In genomic region chr4:79198886-79199591, GRCh38 we compare ENCODE assay signal across 16 cellular contexts.
DNase-seq lines count a peak whose midpoint lies in the region; ATAC-seq, FAIRE-seq and TF ChIP-seq lines count a peak whose summit lies in the region.
"Had no signal": no experiment of that assay in that cellular context is flagged by ENCODE, and none has a peak within 500 bp of the region (broad histone marks: within the 10 kb centered on the region; RNA-seq: fewer than 3 reads in every experiment).

No MANE protein-coding gene starts in this region.

- H3K4me3 Mint-ChIP-seq in astrocyte (ENCODE audit: unreplicated experiment): no peak overlapping the region
- no peak overlapping the region for H3K4me3 Mint-ChIP-seq in stimulated activated naive B cell treated with anti-CD40 and anti-IgM and Interleukin-4, amounts not matched to agents 10 μg/mL and 1 μg/mL and 100 μg/mL, for 72 hours
- H3K4me3 Mint-ChIP-seq: CD4-positive, alpha-beta T cell had no signal

- FAIRE-seq in astrocyte (lab: Jason Lieb, UNC): no peak

- no peak overlapping the region for H3K4me2 ChIP-seq in astrocyte (ENCODE audit: low read length)

- 65 to 73% methylated on average over 5 of the region's 5 CpGs for WGBS in lower leg skin, 2 donors

- H3K27ac Mint-ChIP-seq in astrocyte (ENCODE audit: unreplicated experiment): peak overlapping the region; percentile 5
- no peak overlapping the region for H3K27ac Mint-ChIP-seq in stimulated activated naive B cell treated with anti-CD40 and anti-IgM and Interleukin-4, amounts not matched to agents 10 μg/mL and 1 μg/mL and 100 μg/mL, for 72 hours
- H3K27ac Mint-ChIP-seq: CD4-positive, alpha-beta T cell had no signal

- peaks cover 11% of the 10 kb centered on the region for H3K4me1 Mint-ChIP-seq in astrocyte (ENCODE audit: low read depth, unreplicated experiment)
- H3K4me1 Mint-ChIP-seq in stimulated activated naive B cell treated with anti-CD40 and anti-IgM and Interleukin-4, amounts not matched to agents 10 μg/mL and 1 μg/mL and 100 μg/mL, for 72 hours: no peaks in the 10 kb centered on the region

- H3K4me1 ChIP-seq in astrocyte (ENCODE audit: insufficient read depth, low read length): no peaks in the 10 kb centered on the region
- H3K4me1 ChIP-seq: colonic mucosa, esophagus squamous epithelium, SJSA1 had no signal

- no peak for ATAC-seq in stimulated activated naive B cell treated with anti-CD40 and anti-IgM and Interleukin-4, amounts not matched to agents 10 μg/mL and 1 μg/mL and 100 μg/mL, for 72 hours (replicated peaks)
- no peak for ATAC-seq in HG03135 (IDR thresholded peaks at IDR 0.05; ENCODE audit: unreplicated experiment)

- intact Hi-C loops in lower leg skin (cut with DNase I; ENCODE audit: low total_unique reads): no loop called here

- no peaks in the 10 kb centered on the region for H3K36me3 Mint-ChIP-seq in astrocyte (ENCODE audit: low read depth, unreplicated experiment)
- H3K36me3 Mint-ChIP-seq in stimulated activated naive B cell treated with anti-CD40 and anti-IgM and Interleukin-4, amounts not matched to agents 10 μg/mL and 1 μg/mL and 100 μg/mL, for 72 hours: no peaks in the 10 kb centered on the region

- no peak overlapping the region for H3K9ac ChIP-seq in astrocyte (ENCODE audit: low read length)

- H3K4me3 ChIP-seq in astrocyte (ENCODE audit: insufficient read depth, low read depth, low read length) (no peak overlapping the region), lower leg skin (ENCODE audit: low read depth, poor library complexity, severe bottlenecking) (no peak overlapping the region)
- H3K4me3 ChIP-seq: colonic mucosa, esophagus squamous epithelium, SJSA1 had no signal

- no peaks in the 10 kb centered on the region for H3K27me3 Mint-ChIP-seq in astrocyte (ENCODE audit: low read depth, unreplicated experiment)
- H3K27me3 Mint-ChIP-seq in stimulated activated naive B cell treated with anti-CD40 and anti-IgM and Interleukin-4, amounts not matched to agents 10 μg/mL and 1 μg/mL and 100 μg/mL, for 72 hours: no peaks in the 10 kb centered on the region
- H3K27me3 Mint-ChIP-seq: CD4-positive, alpha-beta T cell had no signal

- TF ChIP-seq POLR2A in lower leg skin (IDR thresholded peaks at IDR 0.05): no peak

- DNase-seq in NCI-H2107 treated with DMSO at 0.1 percent for 48 hours (lab: John Stamatoyannopoulos, UW; ENCODE audit: unreplicated experiment) (peak; percentile 88), NCI-H2107 (lab: John Stamatoyannopoulos, UW) (no peak), NCI-H2227 treated with DMSO at 0.1 percent for 48 hours (lab: John Stamatoyannopoulos, UW) (peak; percentile 11), astrocyte (ENCODE audit: low read depth) (peak; percentile 3), superior temporal gyrus (ENCODE audit: extremely low spot score) (peak; percentile 19), lower leg skin (ENCODE audit: low spot score in 2 of 2) (no peak)
- DNase-seq in stimulated activated naive B cell treated with anti-CD40 and anti-IgM and Interleukin-4, amounts not matched to agents 10 μg/mL and 1 μg/mL and 100 μg/mL, for 72 hours: no peak
- DNase-seq: activated CD4-positive, CD25-positive, alpha-beta regulatory T cell treated with anti-CD3 and anti-CD28 coated beads, Interleukin-2, amount 50 U/mL, for 72 hours; CD4-positive, alpha-beta T cell; colonic mucosa; esophagus squamous epithelium; mammary epithelial cell; occipital lobe had no signal

- no peaks in the 10 kb centered on the region for H3K79me2 ChIP-seq in astrocyte (ENCODE audit: insufficient read depth, low read length)

- H3K27me3 ChIP-seq in astrocyte (ENCODE audit: insufficient read depth, low read length): no peaks in the 10 kb centered on the region
- H3K27me3 ChIP-seq: colonic mucosa, esophagus squamous epithelium, SJSA1 had no signal

- no peak for TF ChIP-seq CTCF in astrocyte (IDR thresholded peaks at IDR 0.05; ENCODE audit: insufficient read depth, low read depth, low read length)
- TF ChIP-seq CTCF in lower leg skin (IDR thresholded peaks at IDR 0.05): no peak

- no peak overlapping the region for H2AFZ ChIP-seq in astrocyte (ENCODE audit: low read depth, low read length)

- H3K27ac ChIP-seq in astrocyte (ENCODE audit: low read depth, low read length): no peak overlapping the region
- H3K27ac ChIP-seq: 22Rv1, colonic mucosa, esophagus squamous epithelium, SJSA1 had no signal

- no peaks in the 10 kb centered on the region for H3K9me3 Mint-ChIP-seq in astrocyte (ENCODE audit: unreplicated experiment)
- H3K9me3 Mint-ChIP-seq in stimulated activated naive B cell treated with anti-CD40 and anti-IgM and Interleukin-4, amounts not matched to agents 10 μg/mL and 1 μg/mL and 100 μg/mL, for 72 hours: no peaks in the 10 kb centered on the region

- no peaks in the 10 kb centered on the region for H4K20me1 ChIP-seq in astrocyte (ENCODE audit: insufficient read depth, low read length)

- H3K9me3 ChIP-seq in astrocyte (ENCODE audit: insufficient read depth, low read depth, low read length): no peaks in the 10 kb centered on the region
- H3K9me3 ChIP-seq: colonic mucosa, esophagus squamous epithelium, SJSA1 had no signal

- no peaks in the 10 kb centered on the region for H3K36me3 ChIP-seq in astrocyte (ENCODE audit: insufficient read depth, low read length)
- H3K36me3 ChIP-seq: colonic mucosa, esophagus squamous epithelium, SJSA1 had no signal

Comparison
In these comparisons a context has a peak if more than half of its experiments do, and no peak if none do; other contexts are left out.
1. DNase-seq: peak in NCI-H2107 treated with DMSO at 0.1 percent for 48 hours (single experiment), NCI-H2227 treated with DMSO at 0.1 percent for 48 hours (single experiment), astrocyte (single experiment) and superior temporal gyrus (single experiment); none in NCI-H2107 (single experiment), stimulated activated naive B cell treated with anti-CD40 and anti-IgM and Interleukin-4, amounts not matched to agents 10 μg/mL and 1 μg/mL and 100 μg/mL, for 72 hours (single experiment) and lower leg skin (0 of 2).